In the genomic region with DNA sequence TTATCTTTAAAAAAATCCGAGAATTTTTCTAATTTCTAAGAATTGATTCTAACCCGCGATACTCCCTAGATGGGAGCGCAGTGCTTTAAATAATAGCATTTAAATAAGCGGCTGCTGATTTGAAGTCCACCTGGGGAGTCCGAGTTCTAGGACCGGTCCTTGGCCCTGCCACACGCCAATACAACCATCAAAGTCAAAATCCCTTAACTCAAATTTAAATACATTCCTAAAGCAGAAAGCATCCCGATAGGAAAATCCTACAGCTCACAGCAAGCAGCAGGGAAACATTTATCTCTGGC, we compare ENCODE assay signal across 8 cellular contexts. TPM values are rescaled to one million over a fixed set of nuclear protein-coding genes. Genes with fewer than 3 reads are reported as not detected.
DNase-seq lines count a peak whose midpoint lies in the region; ATAC-seq and TF ChIP-seq lines count a peak whose summit lies in the region.

No MANE protein-coding gene starts in this region.

- CTCF ChIA-PET in activated CD8-positive, alpha-beta T cell treated with anti-CD3 and anti-CD28 coated beads for 36 hours (lab: Charles Lee) = interaction anchor here (1.2 to 3.6 kb wide), 7 partner anchors 21 to 77 kb away, joined by 3 to 13 read pairs (median 5); a partner anchor contains a TSS

- H3K4me1 ChIP-seq in iPS-18a (ENCODE audit: control insufficient read depth, low read depth, low read length) = peaks cover 5% of the 10 kb centered on the region
- no peaks in the 10 kb centered on the region for H3K4me1 ChIP-seq in stomach smooth muscle (ENCODE audit: control insufficient read depth, insufficient read depth, low read length)

- H3K9ac ChIP-seq in iPS-18a (ENCODE audit: low read length) = peak overlapping the region; percentile 80
- peak overlapping the region; percentile 77 for H3K9ac ChIP-seq in stomach smooth muscle (ENCODE audit: low read length in 2 of 2)

- H3K27ac ChIP-seq in iPS-18a (ENCODE audit: low read length) = peak overlapping the region; percentile 55
- H3K27ac ChIP-seq in stomach smooth muscle (ENCODE audit: low read length) = no peak overlapping the region

- no peak for ATAC-seq in activated CD8-positive, alpha-beta T cell treated with anti-CD3 and anti-CD28 coated beads for 36 hours
- no peak for ATAC-seq in GM19351 (IDR thresholded peaks at IDR 0.05; ENCODE audit: unreplicated experiment)

- H3K9me3 ChIP-seq in iPS-18a (ENCODE audit: control insufficient read depth, low read depth, low read length) = no peaks in the 10 kb centered on the region
- H3K9me3 ChIP-seq in stomach smooth muscle (ENCODE audit: control insufficient read depth in 2 of 2, low read length in 2 of 2) = no peaks in the 10 kb centered on the region

- peak overlapping the region; percentile 89 for H3K4me3 Mint-ChIP-seq in activated CD8-positive, alpha-beta T cell treated with anti-CD3 and anti-CD28 coated beads for 36 hours

- H3K36me3 ChIP-seq in iPS-18a (ENCODE audit: control insufficient read depth, low read depth, low read length) (peaks cover 20% of the 10 kb centered on the region), stomach smooth muscle (ENCODE audit: control insufficient read depth in 2 of 2, insufficient read depth in 2 of 2, low read length in 2 of 2) (no peaks in the 10 kb centered on the region)

- H3K27me3 ChIP-seq in iPS-18a (ENCODE audit: control insufficient read depth, insufficient read depth, low read length) = no peaks in the 10 kb centered on the region
- no peaks in the 10 kb centered on the region for H3K27me3 ChIP-seq in stomach smooth muscle (ENCODE audit: control insufficient read depth in 1 of 2, insufficient read depth in 2 of 2, low read length in 2 of 2)

- peak; percentile 61 for DNase-seq in NCI-H2196 (lab: John Stamatoyannopoulos, UW; ENCODE audit: unreplicated experiment)
- no peak for DNase-seq in NCI-H2196 treated with DMSO at 0.1 percent for 48 hours (lab: John Stamatoyannopoulos, UW; ENCODE audit: unreplicated experiment)
- no peak for DNase-seq in activated CD8-positive, alpha-beta T cell treated with anti-CD3 and anti-CD28 coated beads for 36 hours
- no peak for DNase-seq in NCI-H446 treated with DMSO at 0.1 percent for 48 hours (lab: John Stamatoyannopoulos, UW)
- DNase-seq in kidney glomerular epithelial cell (lab: John Stamatoyannopoulos, UW) = no peak

- TF ChIP-seq CTCF in activated CD8-positive, alpha-beta T cell treated with anti-CD3 and anti-CD28 coated beads for 36 hours (IDR thresholded peaks at IDR 0.05) = no peak

- peaks cover 11% of the 10 kb centered on the region for H3K36me3 Mint-ChIP-seq in activated CD8-positive, alpha-beta T cell treated with anti-CD3 and anti-CD28 coated beads for 36 hours (ENCODE audit: low read depth)

- peak overlapping the region; percentile 73 for H3K4me3 ChIP-seq in iPS-18a (ENCODE audit: low read length)
- H3K4me3 ChIP-seq in stomach smooth muscle (ENCODE audit: low read length in 2 of 2) = peak overlapping the region; percentile 85

- no peaks in the 10 kb centered on the region for H3K9me3 Mint-ChIP-seq in activated CD8-positive, alpha-beta T cell treated with anti-CD3 and anti-CD28 coated beads for 36 hours

- peaks cover 13% of the 10 kb centered on the region for H3K4me1 Mint-ChIP-seq in activated CD8-positive, alpha-beta T cell treated with anti-CD3 and anti-CD28 coated beads for 36 hours (ENCODE audit: low read depth)

- POLR2A ChIA-PET in activated CD8-positive, alpha-beta T cell treated with anti-CD3 and anti-CD28 coated beads for 36 hours (lab: Charles Lee) = interaction anchor here (0.6 to 1.4 kb wide), 6 partner anchors 13 to 708 kb away, joined by 3 to 5 read pairs (median 4); a partner anchor contains a TSS

- H3K27me3 Mint-ChIP-seq in activated CD8-positive, alpha-beta T cell treated with anti-CD3 and anti-CD28 coated beads for 36 hours = no peaks in the 10 kb centered on the region

- peak overlapping the region; percentile 98 for H3K27ac Mint-ChIP-seq in activated CD8-positive, alpha-beta T cell treated with anti-CD3 and anti-CD28 coated beads for 36 hours

- intact Hi-C loops in activated CD8-positive, alpha-beta T cell treated with anti-CD3 and anti-CD28 coated beads for 36 hours (cut with micrococcal nuclease) = no loop called here

RNA-seq across cellular contexts. Expression of a gene that starts 0.5 kb away (rescaled TPM):
- 10 to 100 TPM; 27.1 to 29.8 TPM for total RNA-seq in activated CD8-positive, alpha-beta T cell treated with anti-CD3 and anti-CD28 coated beads for 36 hours

RNA-seq across cellular contexts. Expression of a gene that starts 39.2 kb away (rescaled TPM):
- total RNA-seq in activated CD8-positive, alpha-beta T cell treated with anti-CD3 and anti-CD28 coated beads for 36 hours = 1 to 10 TPM; 2.8 to 3.4 TPM
